Comparison of ENCODE assay signal across 11 cellular contexts in the genomic region with DNA sequence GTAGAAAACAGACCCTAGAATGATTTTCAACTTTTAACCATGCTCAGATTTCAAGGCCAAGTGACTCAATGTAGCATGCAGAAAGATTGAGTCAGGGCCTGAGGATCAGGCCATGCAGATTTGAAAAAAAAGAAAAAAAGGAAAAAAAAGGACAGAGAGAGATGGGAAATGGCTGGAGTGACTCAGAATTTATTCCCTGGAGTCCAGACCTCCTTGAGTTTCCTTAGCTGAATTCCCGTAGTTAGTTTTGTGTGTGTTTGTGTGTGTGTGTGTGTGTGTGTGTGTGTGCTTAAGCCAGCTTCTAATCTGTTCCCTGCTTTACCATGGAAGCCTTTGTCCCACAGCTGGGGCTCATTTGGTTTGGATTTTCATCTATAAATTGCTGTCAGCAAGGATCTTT.
DNase-seq lines count a peak whose midpoint lies in the region; ATAC-seq, FAIRE-seq and TF ChIP-seq lines count a peak whose summit lies in the region.
"Had no signal": no experiment of that assay in that cellular context is flagged by ENCODE, and none has a peak within 500 bp of the region (broad histone marks: within the 10 kb centered on the region; RNA-seq: fewer than 3 reads in every experiment).

No MANE protein-coding gene starts in this region.

- no peak overlapping the region; the same call in 2 of the 3 replicates for H3K4me2 ChIP-seq in A549
- peak overlapping the region; percentile 42; the same call in 1 of the 2 replicates for H3K4me2 ChIP-seq in IMR-90 (ENCODE audit: low read depth, low read length)
- H3K4me2 ChIP-seq in endothelial cell of umbilical vein (ENCODE audit: insufficient read depth, low read length): no peak overlapping the region

- H3K4me1 Mint-ChIP-seq in naive thymus-derived CD4-positive, alpha-beta T cell: no peaks in the 10 kb centered on the region
- no peaks in the 10 kb centered on the region for H3K4me1 Mint-ChIP-seq in activated CD8-positive, alpha-beta T cell treated with anti-CD3 and anti-CD28 coated beads for 36 hours (ENCODE audit: low read depth)

- H3K56ac ChIP-seq in IMR-90 (ENCODE audit: extremely low read depth, insufficient read depth, low read length): no peak overlapping the region; the same call in 1 of the 2 replicates

- 40% methylated on average over 1 of the region's 1 CpG for WGBS in A549 (ENCODE audit: missing lambda C conversion rate)
- WGBS in IMR-90 (ENCODE audit: extremely low coverage in 2 of 2, insufficient read length in 1 of 2), 2 experiments: no CpG with 5 or more reads among the region's 1 CpG

- dilution Hi-C loops in IMR-90 (cut with HindIII; ENCODE audit: low sequenced_read_pairs, unreplicated experiment): no loop called here
- dilution Hi-C loops in endothelial cell of umbilical vein (cut with MboI; ENCODE audit: extremely low pct_ligation_motif_present, low sequenced_read_pairs): no loop called here

- H2BK20ac ChIP-seq in IMR-90 (ENCODE audit: low read depth, low read length): 0 out of 2 replicates have a peak overlapping the region, but pooled peaks have one; percentile 3

- peak overlapping the region; percentile 25; the same call in 1 of the 2 replicates for H4K5ac ChIP-seq in IMR-90 (ENCODE audit: low read depth, low read length)

- FAIRE-seq in A549 (lab: Jason Lieb, UNC): no peak
- FAIRE-seq in endothelial cell of umbilical vein (lab: Jason Lieb, UNC): peak; percentile 84
- FAIRE-seq: GM18507, K562 had no signal

- peak overlapping the region; percentile 19 for H2BK5ac ChIP-seq in IMR-90 (ENCODE audit: low read depth, low read length, poor library complexity, severe bottlenecking)

- TF ChIP-seq CTCF in A549 (IDR thresholded peaks at IDR 0.05) (no peak), IMR-90 (conservative IDR thresholded peaks at IDR 0.05; ENCODE audit: low read depth, low read length) (no peak), endothelial cell of umbilical vein (IDR thresholded peaks at IDR 0.05; ENCODE audit: extremely low read depth in 1 of 2, insufficient read depth in 1 of 2, low read depth in 1 of 2, low read length in 2 of 2) (no peak)
- TF ChIP-seq CTCF in activated CD8-positive, alpha-beta T cell treated with anti-CD3 and anti-CD28 coated beads for 36 hours (IDR thresholded peaks at IDR 0.05): no peak

- CTCF ChIA-PET in A549 (lab: Yijun Ruan, JAX): interaction anchor here (0.8 kb wide), 1 partner anchor 206 kb away, joined by 3 read pairs; no protein-coding TSS in a partner anchor
- CTCF ChIA-PET in IMR-90 (lab: Yijun Ruan, JAX): interaction anchor here (0.6 to 1.3 kb wide), 3 partner anchors 101 to 301 kb away, joined by 3 to 4 read pairs (median 4); no protein-coding TSS in a partner anchor
- CTCF ChIA-PET in endothelial cell of umbilical vein (lab: Charles Lee): interaction anchor here (0.6 to 1.0 kb wide), 2 partner anchors 8 to 42 kb away, joined by 3 to 4 read pairs; no protein-coding TSS in a partner anchor
- CTCF ChIA-PET in naive thymus-derived CD4-positive, alpha-beta T cell (lab: Charles Lee): no interaction called here
- CTCF ChIA-PET in activated CD8-positive, alpha-beta T cell treated with anti-CD3 and anti-CD28 coated beads for 36 hours (lab: Charles Lee): no interaction called here

- TF ChIP-seq POLR2A in A549 (IDR thresholded peaks at IDR 0.05; ENCODE audit: low read length): no peak
- no peak for TF ChIP-seq POLR2A in IMR-90 (IDR thresholded peaks at IDR 0.05; ENCODE audit: low read depth, low read length)
- no peak for TF ChIP-seq POLR2A in endothelial cell of umbilical vein (IDR thresholded peaks at IDR 0.05; ENCODE audit: low read depth, low read length)

- H2AK9ac ChIP-seq in IMR-90 (replicated peaks; ENCODE audit: low read depth, low read length, poor library complexity): no peak overlapping the region

- H3K36me3 Mint-ChIP-seq in naive thymus-derived CD4-positive, alpha-beta T cell: no peaks in the 10 kb centered on the region
- H3K36me3 Mint-ChIP-seq in activated CD8-positive, alpha-beta T cell treated with anti-CD3 and anti-CD28 coated beads for 36 hours (ENCODE audit: low read depth): no peaks in the 10 kb centered on the region

- H3K36me3 ChIP-seq in IMR-90 (ENCODE audit: control insufficient read depth, insufficient read depth, low read length) (no peaks in the 10 kb centered on the region), endothelial cell of umbilical vein (ENCODE audit: control insufficient read depth in 2 of 2, extremely low read depth in 1 of 2, insufficient read depth in 2 of 2, low read length in 2 of 2) (no peaks in the 10 kb centered on the region), muscle layer of duodenum (ENCODE audit: control insufficient read depth in 1 of 2, insufficient read depth in 2 of 2, low read length in 2 of 2) (no peaks in the 10 kb centered on the region)
- H3K36me3 ChIP-seq in naive thymus-derived CD4-positive, alpha-beta T cell (ENCODE audit: control insufficient read depth in 2 of 3, insufficient read depth in 3 of 3, low read length in 3 of 3): no peaks in the 10 kb centered on the region

- no TSS peak for BruUV-seq in IMR-90 (replicated peaks; lab: Mats Ljungman, UMichigan)
- no TSS peak for BruUV-seq in endothelial cell of umbilical vein (replicated peaks; lab: Mats Ljungman, UMichigan)

- H3K27ac Mint-ChIP-seq in naive thymus-derived CD4-positive, alpha-beta T cell: no peak overlapping the region
- no peak overlapping the region for H3K27ac Mint-ChIP-seq in activated CD8-positive, alpha-beta T cell treated with anti-CD3 and anti-CD28 coated beads for 36 hours

- H4K8ac ChIP-seq in IMR-90 (ENCODE audit: low read depth in 2 of 2, low read length in 2 of 2): peak overlapping the region; percentile 29 to 51; a peak in 2 of 4 replicates

- H3K4me3 ChIP-seq in A549 (no peak overlapping the region), IMR-90 (ENCODE audit: insufficient read depth, low read depth, low read length) (no peak overlapping the region), endothelial cell of umbilical vein (replicated peaks in 1 of 3; ENCODE audit: insufficient read depth in 1 of 3, low read depth in 1 of 3, low read length in 3 of 3) (no peak overlapping the region), muscle layer of duodenum (ENCODE audit: low read depth in 1 of 2, low read length in 2 of 2) (no peak overlapping the region)
- no peak overlapping the region for H3K4me3 ChIP-seq in naive thymus-derived CD4-positive, alpha-beta T cell (ENCODE audit: low read length)
- H3K4me3 ChIP-seq: K562 had no signal

- no peaks in the 10 kb centered on the region for H3K9me3 ChIP-seq in A549
- no peaks in the 10 kb centered on the region for H3K9me3 ChIP-seq in IMR-90 (ENCODE audit: control insufficient read depth, insufficient read depth, low read length)
- no peaks in the 10 kb centered on the region for H3K9me3 ChIP-seq in endothelial cell of umbilical vein (replicated peaks; ENCODE audit: control insufficient read depth, insufficient read depth, low read length)
- H3K9me3 ChIP-seq in muscle layer of duodenum (ENCODE audit: control insufficient read depth in 1 of 2, low read length in 2 of 2): no peaks in the 10 kb centered on the region
- no peaks in the 10 kb centered on the region for H3K9me3 ChIP-seq in naive thymus-derived CD4-positive, alpha-beta T cell (ENCODE audit: control insufficient read depth in 2 of 3, low read length in 3 of 3)

- H2BK15ac ChIP-seq in IMR-90 (ENCODE audit: low read depth, low read length): peak overlapping the region; percentile 33; the same call in 1 of the 3 replicates

- H3K9ac ChIP-seq in IMR-90 (ENCODE audit: low read depth, low read length): no peak overlapping the region
- H3K9ac ChIP-seq in endothelial cell of umbilical vein (replicated peaks; ENCODE audit: extremely low read depth, insufficient read depth, low read length): no peak overlapping the region

- in situ Hi-C loops in IMR-90 (cut with MboI; ENCODE audit: low sequenced_read_pairs): no loop called here

- no peaks in the 10 kb centered on the region for H3K79me2 ChIP-seq in endothelial cell of umbilical vein (ENCODE audit: control insufficient read depth, insufficient read depth, low read length)

- no peak overlapping the region for H3K4ac ChIP-seq in IMR-90 (ENCODE audit: low read depth, low read length)

- H3K9me3 Mint-ChIP-seq in naive thymus-derived CD4-positive, alpha-beta T cell: peaks cover 0 to 5% (median 0%) of the 10 kb centered on the region in 11 donors
- H3K9me3 Mint-ChIP-seq in activated CD8-positive, alpha-beta T cell treated with anti-CD3 and anti-CD28 coated beads for 36 hours: no peaks in the 10 kb centered on the region

- POLR2A ChIA-PET in A549 (lab: Yijun Ruan, JAX): no interaction called here
- POLR2A ChIA-PET in IMR-90 (lab: Charles Lee; ENCODE audit: unreplicated experiment): no interaction called here
- POLR2A ChIA-PET in endothelial cell of umbilical vein (lab: Charles Lee): no interaction called here
- POLR2A ChIA-PET in naive thymus-derived CD4-positive, alpha-beta T cell (lab: Charles Lee): no interaction called here
- POLR2A ChIA-PET in activated CD8-positive, alpha-beta T cell treated with anti-CD3 and anti-CD28 coated beads for 36 hours (lab: Charles Lee): no interaction called here

- no peak overlapping the region for H3K4me3 Mint-ChIP-seq in naive thymus-derived CD4-positive, alpha-beta T cell
- H3K4me3 Mint-ChIP-seq in activated CD8-positive, alpha-beta T cell treated with anti-CD3 and anti-CD28 coated beads for 36 hours: no peak overlapping the region

- no peaks in the 10 kb centered on the region for H3K4me1 ChIP-seq in A549
- H3K4me1 ChIP-seq in IMR-90 (ENCODE audit: control insufficient read depth, insufficient read depth, low read length): peaks cover 2% of the 10 kb centered on the region; the same call in 1 of the 2 replicates
- H3K4me1 ChIP-seq in endothelial cell of umbilical vein (ENCODE audit: control insufficient read depth, extremely low read depth, insufficient read depth, low read length): peaks cover 5% of the 10 kb centered on the region
- no peaks in the 10 kb centered on the region for H3K4me1 ChIP-seq in muscle layer of duodenum (ENCODE audit: control insufficient read depth in 1 of 2, insufficient read depth in 2 of 2, low read length in 2 of 2)
- H3K4me1 ChIP-seq in naive thymus-derived CD4-positive, alpha-beta T cell (ENCODE audit: control insufficient read depth in 2 of 2, insufficient read depth in 2 of 2, low read length in 2 of 2): no peaks in the 10 kb centered on the region

- 0 out of 2 replicates have a peak overlapping the region, but pooled peaks have one; percentile 10 for H3K14ac ChIP-seq in IMR-90 (replicated peaks; ENCODE audit: low read depth, low read length)

- H3K79me1 ChIP-seq in IMR-90 (ENCODE audit: low read depth in 1 of 2, low read length in 2 of 2): no peaks in the 10 kb centered on the region

- H3K9me1 ChIP-seq in IMR-90 (ENCODE audit: insufficient read depth, low read length) (no peaks in the 10 kb centered on the region), endothelial cell of umbilical vein (replicated peaks; ENCODE audit: control insufficient read depth, extremely low read depth, insufficient read depth, low read length) (no peaks in the 10 kb centered on the region)

- peak overlapping the region; percentile 54 for H3K18ac ChIP-seq in IMR-90 (ENCODE audit: low read depth, low read length)

- H2AK5ac ChIP-seq in IMR-90 (ENCODE audit: low read depth, low read length): no peak overlapping the region

- TF ChIP-seq RAD21 in A549 (conservative IDR thresholded peaks at IDR 0.05 in 1 of 2, IDR thresholded peaks at IDR 0.05 in 1 of 2) (no peak), IMR-90 (IDR thresholded peaks at IDR 0.05; ENCODE audit: low read length) (no peak)

- no peak for TF ChIP-seq EP300 in A549 (IDR thresholded peaks at IDR 0.05)

- H4K20me1 ChIP-seq in IMR-90 (ENCODE audit: insufficient read depth, low read length) (no peaks in the 10 kb centered on the region), endothelial cell of umbilical vein (replicated peaks; ENCODE audit: control insufficient read depth, extremely low read depth, insufficient read depth, low read length) (no peaks in the 10 kb centered on the region)

- H3K27me3 ChIP-seq in IMR-90 (ENCODE audit: control insufficient read depth, insufficient read depth, low read length): no peaks in the 10 kb centered on the region
- H3K27me3 ChIP-seq in endothelial cell of umbilical vein (ENCODE audit: control insufficient read depth in 2 of 2, insufficient read depth in 2 of 2, low read length in 2 of 2): no peaks in the 10 kb centered on the region
- no peaks in the 10 kb centered on the region for H3K27me3 ChIP-seq in muscle layer of duodenum (ENCODE audit: low read depth, low read length)
- H3K27me3 ChIP-seq in naive thymus-derived CD4-positive, alpha-beta T cell (ENCODE audit: control insufficient read depth in 2 of 2, insufficient read depth in 2 of 2, low read length in 2 of 2): no peaks in the 10 kb centered on the region

- peaks cover 0 to 10% (median 0%) of the 10 kb centered on the region in 5 donors for H3K27me3 Mint-ChIP-seq in naive thymus-derived CD4-positive, alpha-beta T cell
- peaks cover 4% of the 10 kb centered on the region for H3K27me3 Mint-ChIP-seq in activated CD8-positive, alpha-beta T cell treated with anti-CD3 and anti-CD28 coated beads for 36 hours

- H3K23ac ChIP-seq in IMR-90 (ENCODE audit: low read depth, low read length): peak overlapping the region; percentile 37; the same call in 1 of the 2 replicates

- no peak overlapping the region for H4K91ac ChIP-seq in IMR-90 (ENCODE audit: insufficient read depth, low read depth, low read length)

- ATAC-seq in A549 (peak in 1 of 2 experiments; percentile 30; a peak in 1 of 6 replicates), IMR-90 (ENCODE audit: low read depth) (peak; percentile 94)
- ATAC-seq in naive thymus-derived CD4-positive, alpha-beta T cell: no peak
- no peak for ATAC-seq in activated CD8-positive, alpha-beta T cell treated with anti-CD3 and anti-CD28 coated beads for 36 hours
- ATAC-seq: K562 had no signal

- peak overlapping the region; percentile 64 for H2BK120ac ChIP-seq in IMR-90 (ENCODE audit: low read depth, low read length)

- intact Hi-C loops in IMR-90 (cut with micrococcal nuclease): loop anchor here (5.0 kb wide), 1 partner anchor 202 kb away; no protein-coding TSS in a partner anchor
- intact Hi-C loops in endothelial cell of umbilical vein (cut with micrococcal nuclease): no loop called here
- intact Hi-C loops in naive thymus-derived CD4-positive, alpha-beta T cell (cut with micrococcal nuclease): no loop called here
- intact Hi-C loops in activated CD8-positive, alpha-beta T cell treated with anti-CD3 and anti-CD28 coated beads for 36 hours (cut with micrococcal nuclease): no loop called here

- H2AFZ ChIP-seq in IMR-90 (replicated peaks; ENCODE audit: low read length, poor library complexity): peak overlapping the region; percentile 46
- H2AFZ ChIP-seq in endothelial cell of umbilical vein (ENCODE audit: low read depth, low read length): peak overlapping the region; percentile 71

- DNase-seq in A549 (ENCODE audit: low read depth in 1 of 2, low spot score in 1 of 2): peak in 1 of 2 experiments; percentile 24
- peak; percentile 96 for DNase-seq in IMR-90
- peak; percentile 87 for DNase-seq in endothelial cell of umbilical vein (ENCODE audit: low read depth, low spot score)
- DNase-seq in NCI-H187 (lab: John Stamatoyannopoulos, UW): no peak
- DNase-seq in naive thymus-derived CD4-positive, alpha-beta T cell: no peak
- DNase-seq in activated CD8-positive, alpha-beta T cell treated with anti-CD3 and anti-CD28 coated beads for 36 hours: no peak
- no peak for DNase-seq in cerebellar cortex (ENCODE audit: low spot score)

- H3K27ac ChIP-seq in A549 (0 out of 6 replicates have a peak overlapping the region, but pooled peaks have one; percentile 37 to 48), IMR-90 (ENCODE audit: insufficient read depth, low read length) (peak overlapping the region; percentile 54; the same call in 1 of the 2 replicates), endothelial cell of umbilical vein (ENCODE audit: insufficient read depth, low read depth, low read length) (no peak overlapping the region), muscle layer of duodenum (ENCODE audit: low read length) (peak overlapping the region; percentile 11)
- no peak overlapping the region for H3K27ac ChIP-seq in naive thymus-derived CD4-positive, alpha-beta T cell (ENCODE audit: low read depth, low read length)
- H3K27ac ChIP-seq: C4-2B had no signal

Comparison
In these comparisons a context has a peak if more than half of its experiments do, and no peak if none do; other contexts are left out.
1. DNase-seq: peak in IMR-90 (single experiment) and endothelial cell of umbilical vein (single experiment); none in NCI-H187 (0 of 2), naive thymus-derived CD4-positive, alpha-beta T cell (0 of 9), activated CD8-positive, alpha-beta T cell treated with anti-CD3 and anti-CD28 coated beads for 36 hours (single experiment) and cerebellar cortex (single experiment).
2. H3K27ac ChIP-seq: peak in A549 (2 of 2), IMR-90 (single experiment) and muscle layer of duodenum (single experiment); none in endothelial cell of umbilical vein (single experiment) and naive thymus-derived CD4-positive, alpha-beta T cell (single experiment).
3. CTCF ChIA-PET loops: an anchor here in A549 (0.8 kb wide), IMR-90 (0.6 to 1.3 kb wide) and endothelial cell of umbilical vein (0.6 to 1.0 kb wide); none called in naive thymus-derived CD4-positive, alpha-beta T cell and activated CD8-positive, alpha-beta T cell treated with anti-CD3 and anti-CD28 coated beads for 36 hours.